24 cellular contexts compared by ENCODE assay signal in genomic region chr1:115295904-115296696, GRCh38. TPM values are rescaled to one million over a fixed set of nuclear protein-coding genes. Genes with fewer than 3 reads are reported as not detected.
DNase-seq lines count a peak whose midpoint lies in the region; ATAC-seq and TF ChIP-seq lines count a peak whose summit lies in the region.
"Had no signal": no experiment of that assay in that cellular context is flagged by ENCODE, and none has a peak within 500 bp of the region (broad histone marks: within the 10 kb centered on the region; RNA-seq: fewer than 3 reads in every experiment).

No MANE protein-coding gene starts in this region.

- H3K9me3 ChIP-seq in IMR-90 (ENCODE audit: control insufficient read depth, insufficient read depth, low read length) (no peaks in the 10 kb centered on the region), ascending aorta (no peaks in the 10 kb centered on the region), thoracic aorta (no peaks in the 10 kb centered on the region), esophagus squamous epithelium (no peaks in the 10 kb centered on the region)
- H3K9me3 ChIP-seq: A549, BE2C, HAP-1, SJCRH30 had no signal

- no peak overlapping the region for H3K27ac Mint-ChIP-seq in effector memory CD8-positive, alpha-beta T cell
- H3K27ac Mint-ChIP-seq: CD14-positive monocyte, T-cell had no signal

- TF ChIP-seq RAD21 in IMR-90 (IDR thresholded peaks at IDR 0.05; ENCODE audit: low read length) = no peak

- no peaks in the 10 kb centered on the region for H3K9me3 Mint-ChIP-seq in effector memory CD8-positive, alpha-beta T cell
- H3K9me3 Mint-ChIP-seq: T-cell had no signal

- no peak overlapping the region for H3K18ac ChIP-seq in IMR-90 (ENCODE audit: low read depth, low read length)

- H3K56ac ChIP-seq in IMR-90 (ENCODE audit: extremely low read depth, insufficient read depth, low read length) = no peak overlapping the region

- dilution Hi-C loops in IMR-90 (cut with HindIII; ENCODE audit: low sequenced_read_pairs, unreplicated experiment) = no loop called here

- H2BK120ac ChIP-seq in IMR-90 (ENCODE audit: low read depth, low read length) = no peak overlapping the region

- no peak overlapping the region for H2AK9ac ChIP-seq in IMR-90 (replicated peaks; ENCODE audit: low read depth, low read length, poor library complexity)

- H3K4me1 ChIP-seq in IMR-90 (ENCODE audit: control insufficient read depth, insufficient read depth, low read length) = peaks cover 9% of the 10 kb centered on the region
- H3K4me1 ChIP-seq in ascending aorta = peaks cover 9 to 18% of the 10 kb centered on the region in 2 donors
- peaks cover 13 to 47% of the 10 kb centered on the region in 2 donors for H3K4me1 ChIP-seq in thoracic aorta (ENCODE audit: control insufficient read depth in 1 of 2, low read depth in 2 of 2)
- H3K4me1 ChIP-seq in esophagus squamous epithelium = peaks cover 6 to 31% (median 11%) of the 10 kb centered on the region in 3 donors
- H3K4me1 ChIP-seq: BE2C, HAP-1 had no signal

- H2AK5ac ChIP-seq in IMR-90 (ENCODE audit: low read depth, low read length) = no peak overlapping the region

- H3K14ac ChIP-seq in IMR-90 (replicated peaks; ENCODE audit: low read depth, low read length) = no peak overlapping the region

- TF ChIP-seq POLR2A in IMR-90 (IDR thresholded peaks at IDR 0.05; ENCODE audit: low read depth, low read length) (no peak), esophagus squamous epithelium (IDR thresholded peaks at IDR 0.05) (no peak)

- intact Hi-C loops in IMR-90 (cut with micrococcal nuclease) (no loop called here), ascending aorta (cut with DNase I) (no loop called here), esophagus squamous epithelium (cut with DNase I) (no loop called here)

- peak overlapping the region; percentile 22; the same call in 1 of the 2 replicates for H3K4me2 ChIP-seq in IMR-90 (ENCODE audit: low read depth, low read length)
- H3K4me2 ChIP-seq: A549, PC-9 had no signal

- POLR2A ChIA-PET in IMR-90 (lab: Charles Lee; ENCODE audit: unreplicated experiment) = no interaction called here

- no peak overlapping the region for H4K5ac ChIP-seq in IMR-90 (ENCODE audit: low read depth, low read length)

- H3K4me3 ChIP-seq in IMR-90 (ENCODE audit: insufficient read depth, low read depth, low read length) = no peak overlapping the region
- H3K4me3 ChIP-seq in ascending aorta = no peak overlapping the region
- no peak overlapping the region for H3K4me3 ChIP-seq in thoracic aorta
- no peak overlapping the region for H3K4me3 ChIP-seq in esophagus squamous epithelium
- H3K4me3 ChIP-seq: A549, HAP-1, PC-9, SJCRH30 had no signal

- in situ Hi-C loops in IMR-90 (cut with MboI; ENCODE audit: low sequenced_read_pairs) = no loop called here

- H3K36me3 ChIP-seq in IMR-90 (ENCODE audit: control insufficient read depth, insufficient read depth, low read length) (no peaks in the 10 kb centered on the region; the same call in 1 of the 2 replicates), ascending aorta (peaks cover 0 to 7% of the 10 kb centered on the region in 2 donors), thoracic aorta (peaks cover 3% of the 10 kb centered on the region), esophagus squamous epithelium (no peaks in the 10 kb centered on the region)
- H3K36me3 ChIP-seq: BE2C, HAP-1, SJCRH30 had no signal

- peaks cover 5% of the 10 kb centered on the region for H3K9me1 ChIP-seq in IMR-90 (ENCODE audit: insufficient read depth, low read length)

- H3K27ac ChIP-seq in IMR-90 (ENCODE audit: insufficient read depth, low read length) (no peak overlapping the region), ascending aorta (peak overlapping the region; percentile 52 to 55), thoracic aorta (peak overlapping the region; percentile 3 to 39), esophagus squamous epithelium (no peak overlapping the region)
- H3K27ac ChIP-seq: A549, PC-9, SJCRH30 had no signal

- H3K4ac ChIP-seq in IMR-90 (ENCODE audit: low read depth, low read length) = no peak overlapping the region

- no TSS peak for BruUV-seq in IMR-90 (replicated peaks; lab: Mats Ljungman, UMichigan)

- no CpG with 5 or more reads among the region's 3 CpGs for WGBS in IMR-90 (ENCODE audit: extremely low coverage in 2 of 2, insufficient read length in 1 of 2), 2 experiments
- WGBS in esophagus squamous epithelium, 2 donors = 81 to 82% methylated on average over 3 of the region's 3 CpGs

- DNase-seq in EH (ENCODE audit: low read depth) (peak; percentile 67), IMR-90 (no peak), ascending aorta (ENCODE audit: low spot score in 2 of 2) (no peak), thoracic aorta (ENCODE audit: low spot score) (no peak), esophagus squamous epithelium (lab: John Stamatoyannopoulos, UW) (no peak)
- DNase-seq in effector memory CD8-positive, alpha-beta T cell = no peak
- DNase-seq: BE2C, DMS153, GOT3, Karpas-422, NCI-H1105, NCI-H2029, NCI-H446, NCI-H524 treated with DMSO at 0.1 percent for 48 hours, NCI-H82, PC-9, SJCRH30, T-cell had no signal

- H3K27me3 ChIP-seq in IMR-90 (ENCODE audit: control insufficient read depth, insufficient read depth, low read length) = no peaks in the 10 kb centered on the region
- H3K27me3 ChIP-seq in ascending aorta = no peaks in the 10 kb centered on the region
- no peaks in the 10 kb centered on the region for H3K27me3 ChIP-seq in thoracic aorta (replicated peaks; ENCODE audit: insufficient read depth)
- peaks cover 0 to 14% (median 0%) of the 10 kb centered on the region in 4 donors for H3K27me3 ChIP-seq in esophagus squamous epithelium
- H3K27me3 ChIP-seq: BE2C, SJCRH30 had no signal

- no peak overlapping the region for H2BK5ac ChIP-seq in IMR-90 (ENCODE audit: low read depth, low read length, poor library complexity, severe bottlenecking)

- no peak overlapping the region for H3K23ac ChIP-seq in IMR-90 (ENCODE audit: low read depth, low read length)

- no peak overlapping the region for H2BK15ac ChIP-seq in IMR-90 (ENCODE audit: low read depth, low read length)

- ATAC-seq in IMR-90 (ENCODE audit: low read depth) (peak; percentile 14), thoracic aorta (ENCODE audit: insufficient number of reproducible peaks, low FRiP score, low read depth) (no peak), HG02763 (IDR thresholded peaks at IDR 0.05; ENCODE audit: unreplicated experiment) (no peak)
- ATAC-seq in effector memory CD8-positive, alpha-beta T cell (replicated peaks) = no peak
- ATAC-seq: A549, Right ventricle myocardium inferior, T-cell had no signal

- peaks cover 3% of the 10 kb centered on the region for H3K36me3 Mint-ChIP-seq in effector memory CD8-positive, alpha-beta T cell (ENCODE audit: insufficient read depth)
- H3K36me3 Mint-ChIP-seq: CD14-positive monocyte, T-cell had no signal

- no peak overlapping the region for H3K9ac ChIP-seq in IMR-90 (ENCODE audit: low read depth, low read length)

- H4K91ac ChIP-seq in IMR-90 (ENCODE audit: insufficient read depth, low read depth, low read length) = no peak overlapping the region

- no peak overlapping the region for H3K4me3 Mint-ChIP-seq in effector memory CD8-positive, alpha-beta T cell
- H3K4me3 Mint-ChIP-seq: CD14-positive monocyte, T-cell had no signal

- CTCF ChIA-PET in IMR-90 (lab: Yijun Ruan, JAX) = interaction anchor here (1.1 kb wide), 1 partner anchor 15 kb away, joined by 3 read pairs; no protein-coding TSS in a partner anchor

- peaks cover 14 to 26% of the 10 kb centered on the region in 2 donors for H3K27me3 Mint-ChIP-seq in effector memory CD8-positive, alpha-beta T cell

- no peak overlapping the region for H2AFZ ChIP-seq in IMR-90 (replicated peaks; ENCODE audit: low read length, poor library complexity)
- H2AFZ ChIP-seq: PC-9 had no signal

- no peak overlapping the region for H2BK20ac ChIP-seq in IMR-90 (ENCODE audit: low read depth, low read length)

- H3K79me1 ChIP-seq in IMR-90 (ENCODE audit: low read depth in 1 of 2, low read length in 2 of 2) = peaks cover 7 to 10% of the 10 kb centered on the region in 2 experiments; a peak in 3 of 4 replicates

- H4K8ac ChIP-seq in IMR-90 (ENCODE audit: low read depth in 2 of 2, low read length in 2 of 2) = no peak overlapping the region

- no peaks in the 10 kb centered on the region for H4K20me1 ChIP-seq in IMR-90 (ENCODE audit: insufficient read depth, low read length)

- no peaks in the 10 kb centered on the region for H3K4me1 Mint-ChIP-seq in effector memory CD8-positive, alpha-beta T cell (ENCODE audit: low read depth in 2 of 2)
- H3K4me1 Mint-ChIP-seq: CD14-positive monocyte, T-cell had no signal

- TF ChIP-seq CTCF in IMR-90 (conservative IDR thresholded peaks at IDR 0.05; ENCODE audit: low read depth, low read length) (no peak), ascending aorta (IDR thresholded peaks at IDR 0.05) (no peak), thoracic aorta (IDR thresholded peaks at IDR 0.05) (no peak), esophagus squamous epithelium (IDR thresholded peaks at IDR 0.05) (no peak)

TF ChIP-seq in IMR-90, 13 proteins besides CTCF, POLR2A, EP300 and RAD21 (continues in another document):
- no peak for TF ChIP-seq SMC3 (IDR thresholded peaks at IDR 0.05; ENCODE audit: low read depth, low read length)
- TF ChIP-seq MAZ (IDR thresholded peaks at IDR 0.05; ENCODE audit: borderline replicate concordance, low read depth, low read length) = no peak
- TF ChIP-seq USF2 (IDR thresholded peaks at IDR 0.05; ENCODE audit: low read depth, low read length) = no peak
- TF ChIP-seq BHLHE40 (IDR thresholded peaks at IDR 0.05; ENCODE audit: low read depth, low read length) = no peak
- TF ChIP-seq ELK1 (IDR thresholded peaks at IDR 0.05; ENCODE audit: borderline replicate concordance, low read depth, low read length) = no peak

RNA-seq across cellular contexts. Expression of gene NGF, which starts 41.9 kb away (rescaled TPM):
- total RNA-seq in IMR-90 (2012; rRNA removed) (8.3 and 12.5 TPM in 2 replicates), ascending aorta (2.1 TPM), thoracic aorta (10 to 100 TPM; 21.8 to 25.7 TPM), esophagus squamous epithelium (1 to 10 TPM in 1 of 4 donors, not detected in 3; 1.9 TPM)
- polyA plus RNA-seq in IMR-90 (2012; rRNA removed) = 21.7 and 28.7 TPM in 2 replicates
- 10.0 and 32.5 TPM in 2 replicates for polyA plus RNA-seq in IMR-90 (2012; cell fraction: cytosol; rRNA removed)
- 23.1 and 29.5 TPM in 2 replicates for polyA plus RNA-seq in IMR-90 (2012; cell fraction: nucleus; rRNA removed; ENCODE audit: low replicate concordance)
- total RNA-seq: G401, T-cell had no signal
- polyA plus RNA-seq: CD14-positive monocyte had no signal

Comparison
In these comparisons a context has a peak if more than half of its experiments do, and no peak if none do; other contexts are left out.
1. H3K27ac ChIP-seq: peak in ascending aorta (2 of 2) and thoracic aorta (2 of 2); none in IMR-90 (single experiment) and esophagus squamous epithelium (0 of 4).